8 cellular contexts compared by ENCODE assay signal in genomic region chr6:35332074-35332887, GRCh38. TPM values are rescaled to one million over a fixed set of nuclear protein-coding genes. Genes with fewer than 3 reads are reported as not detected.
DNase-seq lines count a peak whose midpoint lies in the region; ATAC-seq, FAIRE-seq and TF ChIP-seq lines count a peak whose summit lies in the region.
"Not testable (repeated sequence)": the region's sequence is repeated elsewhere in the genome, so short reads cannot be mapped to it uniquely, and the experiment has no call there.

No MANE protein-coding gene starts in this region.

- POLR2A ChIA-PET in H1 (lab: Charles Lee; ENCODE audit: partially characterized antibody): interaction anchor here (0.9 to 1.1 kb wide), 2 partner anchors 31 to 119 kb away, joined by 3 to 4 read pairs; partner anchors contain the start of gene FANCE
- POLR2A ChIA-PET in naive thymus-derived CD8-positive, alpha-beta T cell (lab: Charles Lee): interaction anchor here (0.7 to 26.4 kb wide), 8 partner anchors 10 to 396 kb away, joined by 3 to 766 read pairs (median 4); partner anchors contain the start of genes DEF6, PPARD and RPL10A

- peak overlapping the region in 9 of 10 donors; percentile 62 to 83 (median 74) for H3K27ac Mint-ChIP-seq in naive thymus-derived CD8-positive, alpha-beta T cell

- H2BK20ac ChIP-seq in H1 (ENCODE audit: low read length): not testable (repeated sequence)

- H3K36me3 ChIP-seq in MM.1S (replicated peaks; ENCODE audit: insufficient read depth, low read length); H1 (ENCODE audit: control insufficient read depth in 2 of 4, insufficient read depth in 4 of 4, low read length in 3 of 4): not testable (repeated sequence)

- not testable (repeated sequence) for H2AFZ ChIP-seq in MM.1S (ENCODE audit: low read length); H1 (ENCODE audit: low read length)

- not testable (repeated sequence) for H2AK5ac ChIP-seq in H1 (ENCODE audit: low read depth, low read length)

- H4K5ac ChIP-seq in H1 (ENCODE audit: insufficient read length, low read depth, low read length): not testable (repeated sequence)

- not testable (repeated sequence) for H4K91ac ChIP-seq in H1 (replicated peaks; ENCODE audit: insufficient read length, low read length)

- TF ChIP-seq CTCF in MM.1S (IDR thresholded peaks at IDR 0.05; ENCODE audit: low read length) (peak; percentile 29), H1 (IDR thresholded peaks at IDR 0.05; ENCODE audit: control extremely low read depth in 1 of 3, insufficient read depth in 1 of 3, low read depth in 1 of 3, low read length in 3 of 3) (peak in 2 of 3 experiments; percentile 2 to 33; a peak in 2 of 4 replicates)

- peak; percentile 16 to 19; a peak in 2 of 4 replicates for TF ChIP-seq RAD21 in H1 (IDR thresholded peaks at IDR 0.05 in 1 of 2, conservative IDR thresholded peaks at IDR 0.05 in 1 of 2; ENCODE audit: low read depth in 2 of 2, low read length in 2 of 2)

- H4K20me1 ChIP-seq in MM.1S (ENCODE audit: insufficient read depth, low read length); H1 (replicated peaks in 1 of 2; ENCODE audit: control insufficient read depth in 1 of 2, insufficient read depth in 2 of 2, low read length in 2 of 2): not testable (repeated sequence)

- not testable (repeated sequence) for H2BK15ac ChIP-seq in H1 (ENCODE audit: low read length)

- H3F3A ChIP-seq in MM.1S (ENCODE audit: insufficient read depth, low read length): not testable (repeated sequence)

- H3K56ac ChIP-seq in H1 (replicated peaks; ENCODE audit: insufficient read length, low read depth, low read length): not testable (repeated sequence)

- WGBS in H1 (ENCODE audit: extremely low coverage in 1 of 2, insufficient coverage in 1 of 2, insufficient read length in 1 of 2, insufficient replicate concordance in 2 of 2, low coverage in 1 of 2, low lambda C conversion rate in 2 of 2, missing lambda C conversion rate in 1 of 2), 2 experiments: 83% methylated on average over 9 of the region's 9 CpGs; no CpG with 5 or more reads in 1 of the 2 experiments

- H3K14ac ChIP-seq in H1 (ENCODE audit: insufficient read length): not testable (repeated sequence)

- H2BK12ac ChIP-seq in H1 (ENCODE audit: low read depth, low read length): not testable (repeated sequence)

- H3K9me2 ChIP-seq in MM.1S (replicated peaks; ENCODE audit: insufficient read depth, low read length): not testable (repeated sequence)

- H3K4me3 Mint-ChIP-seq in naive thymus-derived CD8-positive, alpha-beta T cell: peak overlapping the region in 6 of 10 donors; percentile 15 to 57 (median 34)

- not testable (repeated sequence) for H3K23ac ChIP-seq in H1 (ENCODE audit: insufficient read length)

- not testable (repeated sequence) for H2BK120ac ChIP-seq in H1 (replicated peaks; ENCODE audit: low read depth, low read length)

- DNase-seq in DMS79 (lab: John Stamatoyannopoulos, UW): peak; percentile 60
- peak; percentile 76 for DNase-seq in MM.1S
- DNase-seq in NCI-H526 (lab: John Stamatoyannopoulos, UW): peak; percentile 21 to 66
- peak; percentile 59 for DNase-seq in T-helper 9 cell
- peak; percentile 74 for DNase-seq in activated T-helper 1 cell treated with Interleukin-2 at 50 U/mL for 16 hours (ENCODE audit: low read depth)
- not testable (repeated sequence) for DNase-seq in H1 (ENCODE audit: low read depth in 1 of 2, low spot score in 2 of 2)
- DNase-seq in naive thymus-derived CD8-positive, alpha-beta T cell: peak; percentile 53 to 89 (median 80)
- DNase-seq in stimulated activated naive CD4-positive, alpha-beta T cell treated with Interleukin-2 at 50 U/mL for 16 hours (lab: John Stamatoyannopoulos, UW): peak; percentile 66

- H3K4me1 ChIP-seq in MM.1S (ENCODE audit: low read length); H1 (replicated peaks in 1 of 4; ENCODE audit: control insufficient read depth in 3 of 4, insufficient read depth in 4 of 4, low read length in 3 of 4): not testable (repeated sequence)

- H3K4me1 Mint-ChIP-seq in naive thymus-derived CD8-positive, alpha-beta T cell: peaks cover 11 to 36% (median 32%) of the 10 kb centered on the region in 4 donors

- not testable (repeated sequence) for H3K9me3 ChIP-seq in MM.1S (replicated peaks; ENCODE audit: insufficient read depth, low read length); H1 (ENCODE audit: insufficient read depth in 2 of 2, low read depth in 1 of 2, low read length in 1 of 2)

- not testable (repeated sequence) for H3K23me2 ChIP-seq in H1 (ENCODE audit: low read depth, low read length)

- not testable (repeated sequence) for TF ChIP-seq EP300 in H1 (IDR thresholded peaks at IDR 0.05; ENCODE audit: borderline replicate concordance in 1 of 2, low read depth in 2 of 2, low read length in 2 of 2)

- not testable (repeated sequence) for H3K27ac ChIP-seq in MM.1S (ENCODE audit: low read length); H1 (ENCODE audit: low read depth, low read length)

- H3K18ac ChIP-seq in H1 (ENCODE audit: extremely low read depth, low read length): not testable (repeated sequence)

- CTCF ChIA-PET in H1 (lab: Charles Lee; ENCODE audit: partially characterized antibody): interaction anchor here (0.6 to 21.2 kb wide), 12 partner anchors 9 to 122 kb away, joined by 3 to 358 read pairs (median 4); partner anchors contain the start of genes DEF6 and PPARD

- not testable (repeated sequence) for H3K9ac ChIP-seq in MM.1S (ENCODE audit: low read length); H1 (replicated peaks in 1 of 4; ENCODE audit: extremely low read depth in 1 of 4, low read depth in 3 of 4, low read length in 3 of 4)

- H3K36me3 Mint-ChIP-seq in naive thymus-derived CD8-positive, alpha-beta T cell: not testable (repeated sequence)

- H3K4me2 ChIP-seq in MM.1S (ENCODE audit: low read depth, low read length); H1 (ENCODE audit: insufficient read depth in 1 of 2, low read depth in 2 of 2, low read length in 2 of 2): not testable (repeated sequence)

- FAIRE-seq in H1 (lab: Jason Lieb, UNC): not testable (repeated sequence)

- peak; percentile 88 to 93 for ATAC-seq in naive thymus-derived CD8-positive, alpha-beta T cell

- H3K4ac ChIP-seq in H1 (replicated peaks; ENCODE audit: insufficient read length, low read depth, low read length): not testable (repeated sequence)

- not testable (repeated sequence) for H3K27me3 ChIP-seq in MM.1S (replicated peaks; ENCODE audit: insufficient read depth, low read length); H1 (replicated peaks in 1 of 4; ENCODE audit: control insufficient read depth in 3 of 4, extremely low read depth in 1 of 4, insufficient read depth in 3 of 4, low read length in 3 of 4)

- not testable (repeated sequence) for H2BK5ac ChIP-seq in H1 (ENCODE audit: low read depth, low read length)

- not testable (repeated sequence) for H4K8ac ChIP-seq in H1 (ENCODE audit: extremely low read depth, insufficient read depth, low read length)

- not testable (repeated sequence) for H3K79me2 ChIP-seq in MM.1S (ENCODE audit: low read length); H1 (ENCODE audit: control insufficient read depth in 1 of 2, insufficient read depth in 2 of 2, low read length in 2 of 2)

- TF ChIP-seq POLR2A in H1 (IDR thresholded peaks at IDR 0.05; ENCODE audit: control extremely low read depth in 1 of 2, low read depth in 2 of 2, low read length in 2 of 2): not testable (repeated sequence)

- peaks cover 0 to 18% (median 8%) of the 10 kb centered on the region in 9 donors for H3K9me3 Mint-ChIP-seq in naive thymus-derived CD8-positive, alpha-beta T cell

- not testable (repeated sequence) for H3K79me1 ChIP-seq in H1 (ENCODE audit: low read depth, low read length)

- not testable (repeated sequence) for H3K27me3 Mint-ChIP-seq in naive thymus-derived CD8-positive, alpha-beta T cell

- not testable (repeated sequence) for H3K4me3 ChIP-seq in MM.1S (ENCODE audit: low read length); H1 (ENCODE audit: extremely low read depth in 1 of 4, insufficient read depth in 2 of 4, low read depth in 3 of 4, low read length in 4 of 4)

RNA-seq across cellular contexts. Expression of gene PPARD, which starts 10.1 kb away (rescaled TPM):
- total RNA-seq in H1 (2021; fragmentation: NEBNext Ultra II Directional; extraction: Animal tissue kit (Norgen Biotek cat#: 25700)): 14.9 and 16.9 TPM in 2 replicates
- 14.6 and 18.9 TPM in 2 replicates for polyA plus RNA-seq in H1 (2011; rRNA removed)
- polyA plus RNA-seq in H1 (2011; cell fraction: cytosol; rRNA removed): 11.9 TPM
- polyA plus RNA-seq in H1 (2011; cell fraction: nucleus; rRNA removed): 12.8 TPM
- polyA plus RNA-seq in H1 (2012, experiment 1 of 2): 10.5 to 16.1 TPM (median 14.7 TPM) in 4 replicates
- polyA plus RNA-seq in H1 (2012, experiment 2 of 2): 11.9 TPM
- 10.8 TPM for polyA plus RNA-seq in H1 (2013, experiment 1 of 2)
- 10.5 TPM for polyA plus RNA-seq in H1 (2013, experiment 2 of 2)
- polyA minus RNA-seq in H1 (2011; rRNA and poly(A)+ RNA removed): 6.6 and 10.4 TPM in 2 replicates
- 7.1 TPM for polyA minus RNA-seq in H1 (2011; cell fraction: cytosol; rRNA and poly(A)+ RNA removed)
- polyA minus RNA-seq in H1 (2011; cell fraction: nucleus; rRNA and poly(A)+ RNA removed): 6.8 TPM
- 10 to 100 TPM; 48.7 to 50.6 TPM for total RNA-seq in naive thymus-derived CD8-positive, alpha-beta T cell
- polyA plus RNA-seq in naive thymus-derived CD8-positive, alpha-beta T cell: 10 to 100 TPM in 1 of 3 donors, 1 to 10 TPM in 2; 1.9 to 14.3 (median 5.5) TPM

RNA-seq across cellular contexts. Expression of gene DEF6, which starts 34.7 kb away (rescaled TPM):
- 4.1 and 4.5 TPM in 2 replicates for total RNA-seq in H1 (2021; fragmentation: NEBNext Ultra II Directional; extraction: Animal tissue kit (Norgen Biotek cat#: 25700))
- polyA plus RNA-seq in H1 (2011; rRNA removed): 3.3 and 4.8 TPM in 2 replicates
- polyA plus RNA-seq in H1 (2011; cell fraction: cytosol; rRNA removed): 7.2 TPM
- polyA plus RNA-seq in H1 (2011; cell fraction: nucleus; rRNA removed): 10.3 TPM
- 2.7 to 5.1 TPM (median 4.5 TPM) in 4 replicates for polyA plus RNA-seq in H1 (2012, experiment 1 of 2)
- 2.9 TPM for polyA plus RNA-seq in H1 (2012, experiment 2 of 2)
- polyA plus RNA-seq in H1 (2013, experiment 1 of 2): 4.4 TPM
- polyA plus RNA-seq in H1 (2013, experiment 2 of 2): 4.6 TPM
- polyA minus RNA-seq in H1 (2011; rRNA and poly(A)+ RNA removed): 2.3 and 3.5 TPM in 2 replicates
- polyA minus RNA-seq in H1 (2011; cell fraction: cytosol; rRNA and poly(A)+ RNA removed): 1.6 TPM
- 3.0 TPM for polyA minus RNA-seq in H1 (2011; cell fraction: nucleus; rRNA and poly(A)+ RNA removed)
- 100 to 1,000 TPM; 263 to 268 TPM for total RNA-seq in naive thymus-derived CD8-positive, alpha-beta T cell
- polyA plus RNA-seq in naive thymus-derived CD8-positive, alpha-beta T cell: 100 to 1,000 TPM in 2 of 3 donors, 10 to 100 TPM in 1; 93.7 to 196 (median 136) TPM

Comparison
In these comparisons a context has a peak if more than half of its experiments do, and no peak if none do; other contexts are left out.
1. RNA of gene DEF6, which starts 34.7 kb away (total RNA-seq): 263 to 268 TPM in naive thymus-derived CD8-positive, alpha-beta T cell; 4.1 to 4.5 TPM in H1; every median in the first group is over 10 times any median in the second.